In genomic region chr19:49442793-49443365, GRCh38 we compare ENCODE assay signal across 8 cellular contexts. TPM values are rescaled to one million over a fixed set of nuclear protein-coding genes. Genes with fewer than 3 reads are reported as not detected.
DNase-seq lines count a peak whose midpoint lies in the region; ATAC-seq and TF ChIP-seq lines count a peak whose summit lies in the region.

No MANE protein-coding gene starts in this region.

- H3K9ac ChIP-seq in HUES48 (ENCODE audit: low read depth, low read length) (no peak overlapping the region; the same call in 1 of the 2 replicates), adipocyte (ENCODE audit: low read length) (peak overlapping the region; percentile 84)

- whole genome bisulfite sequencing in heart left ventricle, 4 donors, result 1 to 4% (median 2%) methylated on average over 25 to 41 of the region's 41 CpGs

- peaks cover 44 to 50% (median 46%) of the 10 kb centered on the region in 3 donors for H3K27me3 Mint-ChIP-seq in CD14-positive monocyte (ENCODE audit: low read depth in 3 of 3)

- peaks cover 46% of the 10 kb centered on the region for H3K4me1 Mint-ChIP-seq in CD14-positive monocyte

- H3K27me3 ChIP-seq in HUES48 (ENCODE audit: control insufficient read depth, insufficient read depth, low read length) (peaks cover 42% of the 10 kb centered on the region), adipocyte (replicated peaks; ENCODE audit: control insufficient read depth, insufficient read depth, low read length) (peaks cover 40% of the 10 kb centered on the region), heart left ventricle (peaks cover 0 to 44% (median 32%) of the 10 kb centered on the region in 9 donors)

- H3K4me1 ChIP-seq in HUES48 (ENCODE audit: control insufficient read depth, insufficient read depth, low read length) (peaks cover 10% of the 10 kb centered on the region), adipocyte (ENCODE audit: control insufficient read depth, insufficient read depth, low read length) (peaks cover 8% of the 10 kb centered on the region), heart left ventricle (peaks cover 0 to 20% (median 2%) of the 10 kb centered on the region in 12 donors)

- peak overlapping the region; percentile 80 to 83 for H3K4me3 Mint-ChIP-seq in CD14-positive monocyte

- TF ChIP-seq CTCF in CD14-positive monocyte (IDR thresholded peaks at IDR 0.05) (no peak), heart left ventricle (IDR thresholded peaks at IDR 0.05) (no peak)

- peak in 1 of 2 donors; percentile 21 for TF ChIP-seq POLR2A in heart left ventricle (IDR thresholded peaks at IDR 0.05)

- H3K4me3 ChIP-seq in HUES48 (ENCODE audit: low read depth, low read length) (peak overlapping the region; percentile 77), adipocyte (ENCODE audit: low read length) (peak overlapping the region; percentile 85), heart left ventricle (peak overlapping the region; percentile 55 to 79 (median 69))

- H3K9me3 ChIP-seq in HUES48 (ENCODE audit: control insufficient read depth, insufficient read depth, low read length) (no peaks in the 10 kb centered on the region), adipocyte (ENCODE audit: control insufficient read depth, low read length) (no peaks in the 10 kb centered on the region), heart left ventricle (no peaks in the 10 kb centered on the region)

- H3K36me3 ChIP-seq in HUES48 (ENCODE audit: control insufficient read depth, insufficient read depth, low read length) (peaks cover 12% of the 10 kb centered on the region), adipocyte (ENCODE audit: control insufficient read depth, insufficient read depth, low read length, severe bottlenecking) (no peaks in the 10 kb centered on the region), heart left ventricle (peaks cover 0 to 10% (median 3%) of the 10 kb centered on the region in 9 donors)

- in situ Hi-C loops in KBM-7 (cut with MboI; ENCODE audit: low pct_unique_long_range_greater_than_20kb, low sequenced_read_pairs), result no loop called here

- H3K27ac ChIP-seq in HUES48 (ENCODE audit: low read depth, low read length) (peak overlapping the region; percentile 82), heart left ventricle (peak overlapping the region; percentile 54 to 95 (median 88))

- peak overlapping the region in 3 of 7 donors; percentile 56 to 74 (median 68) for H3K27ac Mint-ChIP-seq in CD14-positive monocyte

- no peak for DNase-seq in CD14-positive monocyte (ENCODE audit: low spot score)
- DNase-seq in RPMI8226, result peak; percentile 56
- DNase-seq in adipocyte (ENCODE audit: low read depth), result peak; percentile 88
- peak; percentile 95 to 98 (median 97) for DNase-seq in heart left ventricle
- peak; percentile 21 to 91 (median 48) for DNase-seq in posterior cingulate gyrus
- no peak for DNase-seq in KBM-7

- ATAC-seq in GM19328 (IDR thresholded peaks at IDR 0.05; ENCODE audit: unreplicated experiment) (peak; percentile 13), heart left ventricle (peak; percentile 61 to 84 (median 82))

- H3K36me3 Mint-ChIP-seq in CD14-positive monocyte, result peaks cover 28% of the 10 kb centered on the region in 2 donors

- intact Hi-C loops in CD14-positive monocyte (cut with micrococcal nuclease) (loop anchor here (1.0 to 5.0 kb wide), 2 partner anchors 51 kb away; no protein-coding TSS in a partner anchor), heart left ventricle (cut with DNase I) (loop anchor here (1.0 to 10.0 kb wide), 13 partner anchors 8 to 234 kb away; partner anchors contain the start of genes DKKL1 (in 1 of the 10), PIH1D1 (in 1 of the 10) and PRMT1 (in 1 of the 10)), posterior cingulate gyrus (cut with DNase I) (loop anchor here (1.0 to 5.0 kb wide), 2 partner anchors 51 to 216 kb away; no protein-coding TSS in a partner anchor)

- H3K9me3 Mint-ChIP-seq in CD14-positive monocyte, result peaks cover 0 to 25% (median 15%) of the 10 kb centered on the region in 7 donors

RNA-seq across cellular contexts. Expression of gene SLC17A7, which starts 1.6 kb away (rescaled TPM):
- polyA plus RNA-seq in CD14-positive monocyte (under 1 TPM in 1 of 2 donors, not detected in 1; 0.09 TPM), heart left ventricle (1 to 10 TPM in 1 of 2 donors, under 1 TPM in 1; 0.64 to 1.1 TPM)
- total RNA-seq in heart left ventricle, result 1 to 10 TPM in 4 of 9 donors, under 1 TPM in 5; 0.46 to 1.6 (median 0.89) TPM

RNA-seq across cellular contexts. Expression of gene PIH1D1, which starts 8.7 kb away (rescaled TPM):
- polyA plus RNA-seq in CD14-positive monocyte (10 to 100 TPM; 62.3 to 83.9 TPM), heart left ventricle (10 to 100 TPM; 22.6 to 57.6 TPM)
- total RNA-seq in heart left ventricle, result 10 to 100 TPM; 16.3 to 49.9 (median 31.1) TPM

RNA-seq across cellular contexts. Expression of gene ALDH16A1, which starts 10.1 kb away (rescaled TPM):
- polyA plus RNA-seq in CD14-positive monocyte, result 10 to 100 TPM; 30.8 to 39.5 TPM
- 10 to 100 TPM in 2 of 9 donors, 1 to 10 TPM in 7; 3.4 to 18.6 (median 8.5) TPM for total RNA-seq in heart left ventricle
- polyA plus RNA-seq in heart left ventricle, result 10 to 100 TPM in 1 of 2 donors, 1 to 10 TPM in 1; 7.3 to 11.7 TPM

RNA-seq across cellular contexts. Expression of gene GFY, which starts 17.7 kb away (rescaled TPM):
- polyA plus RNA-seq in CD14-positive monocyte (not detected), heart left ventricle (under 1 TPM in 1 of 2 donors, not detected in 1; 0.12 TPM)
- total RNA-seq in heart left ventricle, result not detected

RNA-seq across cellular contexts. Expression of gene PTH2, which starts 19.6 kb away (rescaled TPM):
- polyA plus RNA-seq in CD14-positive monocyte, result not detected
- not detected for total RNA-seq in heart left ventricle
- polyA plus RNA-seq in heart left ventricle, result not detected

Comparison
In these comparisons a context has a peak if more than half of its experiments do, and no peak if none do; other contexts are left out.
1. DNase-seq: peak in RPMI8226 (single experiment), adipocyte (single experiment), heart left ventricle (5 of 5) and posterior cingulate gyrus (10 of 10); none in CD14-positive monocyte (single experiment) and KBM-7 (single experiment).
2. Peak in every context shown above with its lines, with median percentiles within 50 percentile points of each other: H3K4me3 ChIP-seq.